1 cellular context compared by ENCODE assay signal in the genomic region with DNA sequence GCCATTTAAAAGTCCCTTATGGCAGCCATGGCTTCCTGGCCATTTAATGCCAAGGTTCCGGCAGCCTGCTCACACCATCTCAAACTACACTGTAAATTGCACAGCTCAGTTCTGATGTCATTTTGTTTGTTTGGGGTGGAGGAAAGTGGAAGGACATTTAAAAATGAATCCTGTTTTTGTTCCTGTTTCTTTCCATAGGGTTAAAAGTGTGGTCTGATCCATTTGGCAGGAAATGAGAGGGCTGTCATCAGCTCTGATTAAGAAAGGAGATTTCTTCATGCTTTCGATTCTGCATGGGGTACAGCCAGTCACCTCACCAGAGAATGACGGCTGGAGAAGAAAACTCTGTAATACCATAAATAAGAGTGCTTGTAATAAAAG.
TF ChIP-seq lines count a peak whose summit lies in the region.

No MANE protein-coding gene starts in this region.

TF ChIP-seq in GM23338, 12 proteins besides CTCF, POLR2A, EP300 and RAD21 (continued from another document):
- TF ChIP-seq, protein P1, sequence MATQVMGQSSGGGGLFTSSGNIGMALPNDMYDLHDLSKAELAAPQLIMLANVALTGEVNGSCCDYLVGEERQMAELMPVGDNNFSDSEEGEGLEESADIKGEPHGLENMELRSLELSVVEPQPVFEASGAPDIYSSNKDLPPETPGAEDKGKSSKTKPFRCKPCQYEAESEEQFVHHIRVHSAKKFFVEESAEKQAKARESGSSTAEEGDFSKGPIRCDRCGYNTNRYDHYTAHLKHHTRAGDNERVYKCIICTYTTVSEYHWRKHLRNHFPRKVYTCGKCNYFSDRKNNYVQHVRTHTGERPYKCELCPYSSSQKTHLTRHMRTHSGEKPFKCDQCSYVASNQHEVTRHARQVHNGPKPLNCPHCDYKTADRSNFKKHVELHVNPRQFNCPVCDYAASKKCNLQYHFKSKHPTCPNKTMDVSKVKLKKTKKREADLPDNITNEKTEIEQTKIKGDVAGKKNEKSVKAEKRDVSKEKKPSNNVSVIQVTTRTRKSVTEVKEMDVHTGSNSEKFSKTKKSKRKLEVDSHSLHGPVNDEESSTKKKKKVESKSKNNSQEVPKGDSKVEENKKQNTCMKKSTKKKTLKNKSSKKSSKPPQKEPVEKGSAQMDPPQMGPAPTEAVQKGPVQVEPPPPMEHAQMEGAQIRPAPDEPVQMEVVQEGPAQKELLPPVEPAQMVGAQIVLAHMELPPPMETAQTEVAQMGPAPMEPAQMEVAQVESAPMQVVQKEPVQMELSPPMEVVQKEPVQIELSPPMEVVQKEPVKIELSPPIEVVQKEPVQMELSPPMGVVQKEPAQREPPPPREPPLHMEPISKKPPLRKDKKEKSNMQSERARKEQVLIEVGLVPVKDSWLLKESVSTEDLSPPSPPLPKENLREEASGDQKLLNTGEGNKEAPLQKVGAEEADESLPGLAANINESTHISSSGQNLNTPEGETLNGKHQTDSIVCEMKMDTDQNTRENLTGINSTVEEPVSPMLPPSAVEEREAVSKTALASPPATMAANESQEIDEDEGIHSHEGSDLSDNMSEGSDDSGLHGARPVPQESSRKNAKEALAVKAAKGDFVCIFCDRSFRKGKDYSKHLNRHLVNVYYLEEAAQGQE (IDR thresholded peaks at IDR 0.05; ENCODE audit: unreplicated experiment): no peak
- TF ChIP-seq JUNB (IDR thresholded peaks at IDR 0.05; ENCODE audit: unreplicated experiment): no peak
